Comparison of ENCODE assay signal across 8 cellular contexts in genomic region chr11:3049430-3050243, GRCh38. TPM values are rescaled to one million over a fixed set of nuclear protein-coding genes. Genes with fewer than 3 reads are reported as not detected.
A peak's percentile ranks its signal among the peaks of the same experiment; 100 is the strongest.
DNase-seq lines count a peak whose midpoint lies in the region; ATAC-seq and TF ChIP-seq lines count a peak whose summit lies in the region.

No MANE protein-coding gene starts in this region.

- H3K36me3 Mint-ChIP-seq in activated B cell treated with CpG ODN at 0.5 μM for 24 hours (ENCODE audit: low read depth), result peaks cover 51% of the 10 kb centered on the region
- H3K36me3 Mint-ChIP-seq in chondrocyte (ENCODE audit: low read depth), result peaks cover 6% of the 10 kb centered on the region

- H3K36me3 ChIP-seq in lung (ENCODE audit: control insufficient read depth in 2 of 2, insufficient read depth in 2 of 2, low read length in 2 of 2), result peaks cover 0 to 19% of the 10 kb centered on the region in 2 donors

- DNase-seq in H4 (ENCODE audit: low spot score) (peak; percentile 98), MV-4-11 (lab: John Stamatoyannopoulos, UW) (peak; percentile 96), activated B cell treated with CpG ODN at 0.5 μM for 24 hours (peak; percentile 60), chondrocyte (ENCODE audit: low spot score) (peak; percentile 97), lung (ENCODE audit: low spot score) (peak; percentile 59), NCI-H1436 (lab: John Stamatoyannopoulos, UW) (no peak)
- peak; percentile 54 to 56 for DNase-seq in stimulated activated CD8-positive, alpha-beta memory T cell treated with anti-CD3 and anti-CD28 coated beads, Interleukin-15, amount 100 ng/mL, for 48 hours (ENCODE audit: low read depth in 2 of 2)

- peak; percentile 92 for ATAC-seq in activated B cell treated with CpG ODN at 0.5 μM for 24 hours (ENCODE audit: low read depth)
- ATAC-seq in lung (ENCODE audit: insufficient read depth, low FRiP score), result peak; percentile 85

- H3K9me3 Mint-ChIP-seq in activated B cell treated with CpG ODN at 0.5 μM for 24 hours (no peaks in the 10 kb centered on the region), chondrocyte (ENCODE audit: low read depth) (no peaks in the 10 kb centered on the region)

- peak overlapping the region; percentile 93 for H3K27ac Mint-ChIP-seq in activated B cell treated with CpG ODN at 0.5 μM for 24 hours
- peak overlapping the region; percentile 100 for H3K27ac Mint-ChIP-seq in chondrocyte (ENCODE audit: unreplicated experiment)

- H3K27me3 ChIP-seq in lung (ENCODE audit: control insufficient read depth, insufficient read depth), result no peaks in the 10 kb centered on the region

- peak overlapping the region in 1 of 2 donors; percentile 17 for H3K27ac ChIP-seq in lung (ENCODE audit: low read depth in 1 of 2, low read length in 1 of 2)

- H3K4me3 Mint-ChIP-seq in activated B cell treated with CpG ODN at 0.5 μM for 24 hours, result peak overlapping the region; percentile 80
- peak overlapping the region; percentile 60 for H3K4me3 Mint-ChIP-seq in chondrocyte (ENCODE audit: unreplicated experiment)

- H3K9me3 ChIP-seq in lung (ENCODE audit: control insufficient read depth in 2 of 2, insufficient read depth in 1 of 2, low read length in 1 of 2), result no peaks in the 10 kb centered on the region

- H3K27me3 Mint-ChIP-seq in activated B cell treated with CpG ODN at 0.5 μM for 24 hours (no peaks in the 10 kb centered on the region), chondrocyte (ENCODE audit: low read depth) (no peaks in the 10 kb centered on the region)

- peak; percentile 50 for TF ChIP-seq CTCF in GM12872 (IDR thresholded peaks at IDR 0.05; ENCODE audit: insufficient read depth, low read depth, low read length)
- TF ChIP-seq CTCF in activated B cell treated with CpG ODN at 0.5 μM for 24 hours (IDR thresholded peaks at IDR 0.05), result no peak
- peak; percentile 70 for TF ChIP-seq CTCF in chondrocyte (IDR thresholded peaks at IDR 0.05)
- no peak for TF ChIP-seq CTCF in lung (IDR thresholded peaks at IDR 0.05; ENCODE audit: control extremely low read depth, extremely low read depth)

- WGBS in lung, 2 donors, result 65 to 82% methylated on average over 18 of the region's 18 CpGs

- POLR2A ChIA-PET in activated B cell treated with CpG ODN at 0.5 μM for 24 hours (lab: Charles Lee), result interaction anchor here (0.7 to 2.5 kb wide), 8 partner anchors 14 to 1070 kb away, joined by 3 to 13 read pairs (median 3); partner anchors contain the start of gene NAP1L4

- H3K4me1 Mint-ChIP-seq in activated B cell treated with CpG ODN at 0.5 μM for 24 hours (peaks cover 47% of the 10 kb centered on the region), chondrocyte (ENCODE audit: low read depth) (peaks cover 59% of the 10 kb centered on the region)

- H3K4me1 ChIP-seq in lung (ENCODE audit: control insufficient read depth in 2 of 2, insufficient read depth in 2 of 2, low read length in 2 of 2), result peaks cover 0 to 8% of the 10 kb centered on the region in 2 donors

- H3K4me3 ChIP-seq in lung, result no peak overlapping the region

- intact Hi-C loops in activated B cell treated with CpG ODN at 0.5 μM for 24 hours (cut with micrococcal nuclease), result loop anchor here (1.0 to 10.0 kb wide), 4 partner anchors 8 to 1045 kb away; partner anchors contain the start of genes CARS1, NAP1L4 and RRM1

- CTCF ChIA-PET in activated B cell treated with CpG ODN at 0.5 μM for 24 hours (lab: Charles Lee), result interaction anchor here (1.0 to 5.9 kb wide), 6 partner anchors 10 to 516 kb away, joined by 3 to 80 read pairs (median 4); no protein-coding TSS in a partner anchor

RNA-seq across cellular contexts. Expression of gene CARS1, which starts 7.6 kb away (rescaled TPM):
- total RNA-seq in H4 (2014; rRNA removed; shearing (Covaris generic)), result 110 and 115 TPM in 2 replicates
- total RNA-seq in activated B cell treated with CpG ODN at 0.5 μM for 24 hours (95.9 and 110 TPM in 2 replicates), chondrocyte (49.3 to 106 TPM (median 101 TPM) in 3 replicates), lung (10 to 100 TPM; 27.3 to 62.3 TPM)
- polyA plus RNA-seq in lung, result 10 to 100 TPM; 30.4 to 45.0 TPM

RNA-seq across cellular contexts. Expression of gene NAP1L4, which starts 57.5 kb away (rescaled TPM):
- 104 and 128 TPM in 2 replicates for total RNA-seq in H4 (2014; rRNA removed; shearing (Covaris generic))
- total RNA-seq in activated B cell treated with CpG ODN at 0.5 μM for 24 hours (112 and 115 TPM in 2 replicates), chondrocyte (83.5 to 135 TPM (median 89.5 TPM) in 3 replicates), lung (100 to 1,000 TPM in 1 of 2 donors, 10 to 100 TPM in 1; 81.6 to 191 TPM)
- polyA plus RNA-seq in lung, result 10 to 100 TPM; 56.3 to 73.0 TPM

Comparison
In these comparisons a context has a peak if more than half of its experiments do, and no peak if none do; other contexts are left out.
1. CTCF ChIP-seq: peak in GM12872 (single experiment) and chondrocyte (single experiment); none in activated B cell treated with CpG ODN at 0.5 μM for 24 hours (single experiment) and lung (single experiment).